In genomic region chr10:31143331-31143935, GRCh38 we compare ENCODE assay signal across 1 cellular context.
TF ChIP-seq lines count a peak whose summit lies in the region.

No MANE protein-coding gene starts in this region.

TF ChIP-seq in IMR-90, 13 proteins besides CTCF, POLR2A, EP300 and RAD21:
- 0 out of 2 replicates have a peak, but pooled peaks have one; percentile 18 for TF ChIP-seq USF2 (IDR thresholded peaks at IDR 0.05; ENCODE audit: low read depth, low read length)
- TF ChIP-seq CHD1 (IDR thresholded peaks at IDR 0.05; ENCODE audit: low read depth, low read length), result no peak
